In genomic region chr4:142815834-142816233, GRCh38 we compare ENCODE assay signal across 1 cellular context.
TF ChIP-seq lines count a peak whose summit lies in the region.

No MANE protein-coding gene starts in this region.

TF ChIP-seq in IMR-90, 13 proteins besides CTCF, POLR2A, EP300 and RAD21:
- TF ChIP-seq USF2 (IDR thresholded peaks at IDR 0.05; ENCODE audit: low read depth, low read length): no peak
- 0 out of 2 replicates have a peak, but pooled peaks have one; percentile 22 for TF ChIP-seq FOS (IDR thresholded peaks at IDR 0.05; ENCODE audit: low read depth, low read length)
- peak; percentile 24; the same call in 1 of the 2 replicates for TF ChIP-seq CEBPB (IDR thresholded peaks at IDR 0.05; ENCODE audit: low read depth, low read length)
TF ChIP-seq in IMR-90: peak in this region for 2.
